In genomic region chr10:2979267-2979660, GRCh38 we compare ENCODE assay signal across 11 cellular contexts.
DNase-seq lines count a peak whose midpoint lies in the region; FAIRE-seq and TF ChIP-seq lines count a peak whose summit lies in the region.
"Had no signal": no experiment of that assay in that cellular context is flagged by ENCODE, and none has a peak within 500 bp of the region (broad histone marks: within the 10 kb centered on the region; RNA-seq: fewer than 3 reads in every experiment).

No MANE protein-coding gene starts in this region.

- H3K79me2 ChIP-seq in endothelial cell of umbilical vein (ENCODE audit: control insufficient read depth, insufficient read depth, low read length) (no peaks in the 10 kb centered on the region), osteoblast (ENCODE audit: insufficient read depth, low read length) (no peaks in the 10 kb centered on the region)

- FAIRE-seq in endothelial cell of umbilical vein (lab: Jason Lieb, UNC) (no peak), D721Med (lab: Jason Lieb, UNC) (no peak)

- TF ChIP-seq CTCF in endothelial cell of umbilical vein (IDR thresholded peaks at IDR 0.05; ENCODE audit: extremely low read depth in 1 of 2, insufficient read depth in 1 of 2, low read depth in 1 of 2, low read length in 2 of 2), result no peak
- no peak for TF ChIP-seq CTCF in osteoblast (IDR thresholded peaks at IDR 0.05; ENCODE audit: extremely low read depth, low read depth, low read length)
- no peak for TF ChIP-seq CTCF in D721Med (IDR thresholded peaks at IDR 0.05; ENCODE audit: insufficient read depth, missing control alignments)
- TF ChIP-seq CTCF in WERI-Rb-1 (IDR thresholded peaks at IDR 0.05; ENCODE audit: low read depth, low read length), result no peak

- intact Hi-C loops in endothelial cell of umbilical vein (cut with micrococcal nuclease), result loop anchor here (5.0 kb wide), 1 partner anchor 63 kb away; no protein-coding TSS in a partner anchor

- no peak overlapping the region for H3K4me2 ChIP-seq in endothelial cell of umbilical vein (ENCODE audit: insufficient read depth, low read length)
- H3K4me2 ChIP-seq in osteoblast (ENCODE audit: insufficient read depth, low read length), result no peak overlapping the region

- no peak overlapping the region for H3K27ac ChIP-seq in endothelial cell of umbilical vein (ENCODE audit: insufficient read depth, low read depth, low read length)
- peak overlapping the region; percentile 66 for H3K27ac ChIP-seq in osteoblast (ENCODE audit: low read depth, low read length)
- H3K27ac ChIP-seq in WERI-Rb-1, result no peak overlapping the region
- H3K27ac ChIP-seq: psoas muscle had no signal

- H3K9me1 ChIP-seq in endothelial cell of umbilical vein (replicated peaks; ENCODE audit: control insufficient read depth, extremely low read depth, insufficient read depth, low read length), result no peaks in the 10 kb centered on the region

- H3K4me3 ChIP-seq in endothelial cell of umbilical vein (replicated peaks in 1 of 3; ENCODE audit: insufficient read depth in 1 of 3, low read depth in 1 of 3, low read length in 3 of 3) (no peak overlapping the region), osteoblast (ENCODE audit: insufficient read depth, low read length) (no peak overlapping the region), WERI-Rb-1 (ENCODE audit: low read depth, low read length) (no peak overlapping the region)
- H3K4me3 ChIP-seq: psoas muscle had no signal

- CTCF ChIA-PET in endothelial cell of umbilical vein (lab: Charles Lee), result interaction anchor here (0.8 to 3.6 kb wide), 4 partner anchors 51 to 143 kb away, joined by 3 to 43 read pairs (median 5); no protein-coding TSS in a partner anchor

- H3K36me3 ChIP-seq in endothelial cell of umbilical vein (ENCODE audit: control insufficient read depth in 2 of 2, extremely low read depth in 1 of 2, insufficient read depth in 2 of 2, low read length in 2 of 2) (no peaks in the 10 kb centered on the region), osteoblast (ENCODE audit: insufficient read depth, low read length) (no peaks in the 10 kb centered on the region), WERI-Rb-1 (no peaks in the 10 kb centered on the region)

- BruUV-seq in endothelial cell of umbilical vein (replicated peaks; lab: Mats Ljungman, UMichigan), result no TSS peak

- peak overlapping the region; percentile 24 for H2AFZ ChIP-seq in endothelial cell of umbilical vein (ENCODE audit: low read depth, low read length)
- peak overlapping the region; percentile 28 for H2AFZ ChIP-seq in osteoblast (ENCODE audit: low read length)

- peak; percentile 25 for DNase-seq in EL
- DNase-seq in MV-4-11 (lab: John Stamatoyannopoulos, UW), result peak; percentile 76
- no peak for DNase-seq in endothelial cell of umbilical vein (ENCODE audit: low read depth, low spot score)
- no peak for DNase-seq in osteoblast (ENCODE audit: insufficient read length, low spot score, missing footprints)
- no peak for DNase-seq in D721Med (ENCODE audit: insufficient read length, low spot score)
- DNase-seq in effector CD8-positive, alpha-beta T cell (lab: John Stamatoyannopoulos, UW), result no peak
- no peak for DNase-seq in DMS53 (lab: John Stamatoyannopoulos, UW)
- no peak for DNase-seq in WERI-Rb-1
- DNase-seq: NCI-H1092 treated with DMSO at 0.1 percent for 48 hours, NCI-H446, psoas muscle had no signal

- POLR2A ChIA-PET in endothelial cell of umbilical vein (lab: Charles Lee), result no interaction called here

- dilution Hi-C loops in endothelial cell of umbilical vein (cut with MboI; ENCODE audit: extremely low pct_ligation_motif_present, low sequenced_read_pairs), result no loop called here

- TF ChIP-seq POLR2A in endothelial cell of umbilical vein (IDR thresholded peaks at IDR 0.05; ENCODE audit: low read depth, low read length), result no peak

- no peaks in the 10 kb centered on the region for H3K27me3 ChIP-seq in endothelial cell of umbilical vein (ENCODE audit: control insufficient read depth in 2 of 2, insufficient read depth in 2 of 2, low read length in 2 of 2)
- H3K27me3 ChIP-seq in osteoblast (ENCODE audit: insufficient read depth, low read length), result no peaks in the 10 kb centered on the region
- H3K27me3 ChIP-seq in WERI-Rb-1 (ENCODE audit: insufficient read depth, low read depth, severe bottlenecking), result no peaks in the 10 kb centered on the region

- H3K9me3 ChIP-seq in endothelial cell of umbilical vein (replicated peaks; ENCODE audit: control insufficient read depth, insufficient read depth, low read length) (no peaks in the 10 kb centered on the region), osteoblast (ENCODE audit: low read depth, low read length) (no peaks in the 10 kb centered on the region), WERI-Rb-1 (ENCODE audit: severe bottlenecking) (no peaks in the 10 kb centered on the region)
- H3K9me3 ChIP-seq: psoas muscle had no signal

- no peak overlapping the region for H3K9ac ChIP-seq in endothelial cell of umbilical vein (replicated peaks; ENCODE audit: extremely low read depth, insufficient read depth, low read length)

- no peaks in the 10 kb centered on the region for H4K20me1 ChIP-seq in endothelial cell of umbilical vein (replicated peaks; ENCODE audit: control insufficient read depth, extremely low read depth, insufficient read depth, low read length)
- no peaks in the 10 kb centered on the region for H4K20me1 ChIP-seq in osteoblast (ENCODE audit: insufficient read depth, low read length)

- H3K4me1 ChIP-seq in endothelial cell of umbilical vein (ENCODE audit: control insufficient read depth, extremely low read depth, insufficient read depth, low read length) (no peaks in the 10 kb centered on the region), osteoblast (ENCODE audit: insufficient read depth, low read length) (peaks cover 26% of the 10 kb centered on the region)
- H3K4me1 ChIP-seq: psoas muscle had no signal

TF ChIP-seq in endothelial cell of umbilical vein, 7 proteins besides CTCF, POLR2A, EP300 and RAD21:
- TF ChIP-seq MAX (IDR thresholded peaks at IDR 0.05; ENCODE audit: insufficient read depth, insufficient read length) (no peak), POLR2AphosphoS5 (IDR thresholded peaks at IDR 0.05; ENCODE audit: insufficient read depth, low read depth, low read length) (no peak), EZH2 (IDR thresholded peaks at IDR 0.05; ENCODE audit: borderline replicate concordance, low read depth, low read length, severe bottlenecking) (no peak), JUN (IDR thresholded peaks at IDR 0.05; ENCODE audit: borderline replicate concordance, insufficient read depth, insufficient read length, low read depth) (no peak), GATA2 (IDR thresholded peaks at IDR 0.05; ENCODE audit: insufficient read depth, insufficient read length, low read depth, low read length) (no peak), FOS (IDR thresholded peaks at IDR 0.05; ENCODE audit: borderline replicate concordance, insufficient read depth, low read length) (no peak), MYC (IDR thresholded peaks at IDR 0.05; ENCODE audit: low read depth, low read length) (no peak)

Comparison
In these comparisons a context has a peak if more than half of its experiments do, and no peak if none do; other contexts are left out.
1. DNase-seq: peak in EL (single experiment) and MV-4-11 (single experiment); none in endothelial cell of umbilical vein (single experiment), osteoblast (single experiment), D721Med (single experiment), effector CD8-positive, alpha-beta T cell (single experiment), DMS53 (single experiment) and WERI-Rb-1 (single experiment).